Comparison of ENCODE assay signal across 16 cellular contexts in the genomic region with DNA sequence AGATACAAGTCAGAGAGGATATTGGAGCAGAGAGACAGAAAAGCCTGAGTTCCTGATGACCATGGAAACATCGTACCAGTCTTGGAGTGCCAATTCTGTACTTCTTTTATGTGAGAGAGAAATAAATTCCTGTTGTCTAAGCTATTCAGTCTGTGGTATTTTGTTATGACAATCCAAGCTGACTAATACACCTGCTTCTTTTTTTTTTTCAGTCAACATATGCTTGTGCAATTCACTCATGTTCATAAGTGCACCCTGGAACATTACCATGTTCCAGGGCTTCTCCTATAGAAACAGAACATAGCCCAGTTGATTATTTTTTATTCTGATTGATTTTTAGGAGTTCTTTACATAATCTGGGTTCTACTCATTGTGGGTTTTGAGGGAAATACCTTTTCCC. TPM values are rescaled to one million over a fixed set of nuclear protein-coding genes. Genes with fewer than 3 reads are reported as not detected.
DNase-seq lines count a peak whose midpoint lies in the region; ATAC-seq, FAIRE-seq and TF ChIP-seq lines count a peak whose summit lies in the region.
"Had no signal": no experiment of that assay in that cellular context is flagged by ENCODE, and none has a peak within 500 bp of the region (broad histone marks: within the 10 kb centered on the region; RNA-seq: fewer than 3 reads in every experiment).

No MANE protein-coding gene starts in this region.

- no peaks in the 10 kb centered on the region for H3K27me3 Mint-ChIP-seq in activated CD8-positive, alpha-beta memory T cell treated with anti-CD3 and anti-CD28 coated beads, Interleukin-2, amount 10 ng/mL, durations not matched to agents 7 days and 5 days
- H3K27me3 Mint-ChIP-seq: dendritic cell treated with granulocyte-macrophage colony-stimulating factor and Interleukin-4, amounts not matched to agents 40 ng/mL and 50 ng/mL, for 4 days; naive thymus-derived CD8-positive, alpha-beta T cell had no signal

- WGBS in IMR-90 (ENCODE audit: extremely low coverage in 2 of 2, insufficient read length in 1 of 2), 2 experiments, result no CpG with 5 or more reads among the region's 1 CpG
- 65% methylated on average over 1 of the region's 1 CpG for WGBS in esophagus muscularis mucosa
- 52 to 84% (median 82%) methylated on average over 1 of the region's 1 CpG for WGBS in small intestine, 3 donors

- peaks cover 31% of the 10 kb centered on the region for H3K4me1 Mint-ChIP-seq in activated CD8-positive, alpha-beta memory T cell treated with anti-CD3 and anti-CD28 coated beads, Interleukin-2, amount 10 ng/mL, durations not matched to agents 7 days and 5 days

- H3K27me3 ChIP-seq in IMR-90 (ENCODE audit: control insufficient read depth, insufficient read depth, low read length) (no peaks in the 10 kb centered on the region), esophagus muscularis mucosa (no peaks in the 10 kb centered on the region), small intestine (ENCODE audit: control insufficient read depth in 2 of 2, insufficient read depth in 2 of 2, low read length in 2 of 2) (no peaks in the 10 kb centered on the region)
- H3K27me3 ChIP-seq: SJCRH30 had no signal

- H3K4me3 Mint-ChIP-seq in activated CD8-positive, alpha-beta memory T cell treated with anti-CD3 and anti-CD28 coated beads, Interleukin-2, amount 10 ng/mL, durations not matched to agents 7 days and 5 days, result no peak overlapping the region
- H3K4me3 Mint-ChIP-seq: dendritic cell treated with granulocyte-macrophage colony-stimulating factor and Interleukin-4, amounts not matched to agents 40 ng/mL and 50 ng/mL, for 4 days had no signal

- peaks cover 2% of the 10 kb centered on the region for H3K9me3 ChIP-seq in IMR-90 (ENCODE audit: control insufficient read depth, insufficient read depth, low read length)
- no peaks in the 10 kb centered on the region for H3K9me3 ChIP-seq in esophagus muscularis mucosa
- H3K9me3 ChIP-seq in small intestine (ENCODE audit: control insufficient read depth, low read depth), result no peaks in the 10 kb centered on the region
- H3K9me3 ChIP-seq: SJCRH30 had no signal

- H3K9ac ChIP-seq in IMR-90 (ENCODE audit: low read depth, low read length), result no peak overlapping the region

- no peak overlapping the region for H4K5ac ChIP-seq in IMR-90 (ENCODE audit: low read depth, low read length)

- intact Hi-C loops in IMR-90 (cut with micrococcal nuclease), result loop anchor here (2.0 kb wide), 1 partner anchor 281 kb away; no protein-coding TSS in a partner anchor
- intact Hi-C loops in esophagus muscularis mucosa (cut with DNase I), result loop anchor here (2.0 to 5.0 kb wide), 2 partner anchors 135 to 367 kb away; partner anchors contain the start of genes GNPTAB and WASHC3

- no peak overlapping the region for H2BK15ac ChIP-seq in IMR-90 (ENCODE audit: low read depth, low read length)

- no peak overlapping the region for H3K4me3 ChIP-seq in IMR-90 (ENCODE audit: insufficient read depth, low read depth, low read length)
- no peak overlapping the region for H3K4me3 ChIP-seq in esophagus muscularis mucosa
- no peak overlapping the region for H3K4me3 ChIP-seq in small intestine (ENCODE audit: low read depth in 1 of 2, low read length in 2 of 2)

- no peak for TF ChIP-seq EP300 in esophagus muscularis mucosa (IDR thresholded peaks at IDR 0.05)

- ATAC-seq in IMR-90 (ENCODE audit: low read depth) (no peak), HG02588 (IDR thresholded peaks at IDR 0.05; ENCODE audit: unreplicated experiment) (no peak), HG02973 (IDR thresholded peaks at IDR 0.05; ENCODE audit: unreplicated experiment) (no peak)
- ATAC-seq in activated CD8-positive, alpha-beta memory T cell treated with anti-CD3 and anti-CD28 coated beads, Interleukin-2, amount 10 ng/mL, durations not matched to agents 7 days and 5 days, result no peak
- ATAC-seq: naive thymus-derived CD8-positive, alpha-beta T cell; sciatic nerve had no signal

- no peaks in the 10 kb centered on the region for H3K36me3 Mint-ChIP-seq in activated CD8-positive, alpha-beta memory T cell treated with anti-CD3 and anti-CD28 coated beads, Interleukin-2, amount 10 ng/mL, durations not matched to agents 7 days and 5 days

- TF ChIP-seq CTCF in IMR-90 (conservative IDR thresholded peaks at IDR 0.05; ENCODE audit: low read depth, low read length) (no peak), VCaP (conservative IDR thresholded peaks at IDR 0.05) (no peak), esophagus muscularis mucosa (IDR thresholded peaks at IDR 0.05) (no peak)

- H3K9me3 Mint-ChIP-seq in activated CD8-positive, alpha-beta memory T cell treated with anti-CD3 and anti-CD28 coated beads, Interleukin-2, amount 10 ng/mL, durations not matched to agents 7 days and 5 days (ENCODE audit: low read depth), result no peaks in the 10 kb centered on the region
- H3K9me3 Mint-ChIP-seq: activated naive CD4-positive, alpha-beta T cell treated with anti-CD3 and anti-CD28 coated beads, Interleukin-2, amount 50 U/mL, for 72 hours; dendritic cell treated with granulocyte-macrophage colony-stimulating factor and Interleukin-4, amounts not matched to agents 40 ng/mL and 50 ng/mL, for 4 days; naive thymus-derived CD8-positive, alpha-beta T cell had no signal

- no peak overlapping the region for H3K23ac ChIP-seq in IMR-90 (ENCODE audit: low read depth, low read length)

- POLR2A ChIA-PET in IMR-90 (lab: Charles Lee; ENCODE audit: unreplicated experiment), result no interaction called here

- H2BK20ac ChIP-seq in IMR-90 (ENCODE audit: low read depth, low read length), result no peak overlapping the region

- no peak overlapping the region for H2BK5ac ChIP-seq in IMR-90 (ENCODE audit: low read depth, low read length, poor library complexity, severe bottlenecking)

- peaks cover 3 to 5% of the 10 kb centered on the region in 2 experiments; a peak in 2 of 4 replicates for H3K79me1 ChIP-seq in IMR-90 (ENCODE audit: low read depth in 1 of 2, low read length in 2 of 2)

- H2AK5ac ChIP-seq in IMR-90 (ENCODE audit: low read depth, low read length), result no peak overlapping the region

- no peak overlapping the region for H4K91ac ChIP-seq in IMR-90 (ENCODE audit: insufficient read depth, low read depth, low read length)

- H4K8ac ChIP-seq in IMR-90 (ENCODE audit: low read depth in 2 of 2, low read length in 2 of 2), result no peak overlapping the region

- in situ Hi-C loops in IMR-90 (cut with MboI; ENCODE audit: low sequenced_read_pairs), result no loop called here

- no peak overlapping the region for H3K27ac Mint-ChIP-seq in activated CD8-positive, alpha-beta memory T cell treated with anti-CD3 and anti-CD28 coated beads, Interleukin-2, amount 10 ng/mL, durations not matched to agents 7 days and 5 days
- H3K27ac Mint-ChIP-seq: activated naive CD4-positive, alpha-beta T cell treated with anti-CD3 and anti-CD28 coated beads, Interleukin-2, amount 50 U/mL, for 72 hours had no signal

- BruUV-seq in IMR-90 (replicated peaks; lab: Mats Ljungman, UMichigan), result no TSS peak

- peak; percentile 59 for DNase-seq in IMR-90
- DNase-seq in esophagus muscularis mucosa (ENCODE audit: extremely low spot score), result no peak
- peak; percentile 47 for DNase-seq in small intestine
- DNase-seq in activated CD8-positive, alpha-beta memory T cell treated with anti-CD3 and anti-CD28 coated beads, Interleukin-2, amount 10 ng/mL, durations not matched to agents 7 days and 5 days, result no peak
- DNase-seq: naive thymus-derived CD8-positive, alpha-beta T cell; NCI-H1694 treated with DMSO at 0.1 percent for 48 hours; NCI-H748 treated with DMSO at 0.1 percent for 48 hours; SJCRH30 had no signal

- H3K36me3 ChIP-seq in IMR-90 (ENCODE audit: control insufficient read depth, insufficient read depth, low read length) (no peaks in the 10 kb centered on the region), esophagus muscularis mucosa (no peaks in the 10 kb centered on the region), small intestine (ENCODE audit: control insufficient read depth in 2 of 2, insufficient read depth in 2 of 2, low read length in 2 of 2) (no peaks in the 10 kb centered on the region)
- H3K36me3 ChIP-seq: SJCRH30 had no signal

- H3K4ac ChIP-seq in IMR-90 (ENCODE audit: low read depth, low read length), result no peak overlapping the region

- no peak for TF ChIP-seq RAD21 in IMR-90 (IDR thresholded peaks at IDR 0.05; ENCODE audit: low read length)

- H3K4me2 ChIP-seq in IMR-90 (ENCODE audit: low read depth, low read length), result no peak overlapping the region

- H2AK9ac ChIP-seq in IMR-90 (replicated peaks; ENCODE audit: low read depth, low read length, poor library complexity), result no peak overlapping the region

- no peak overlapping the region for H2BK120ac ChIP-seq in IMR-90 (ENCODE audit: low read depth, low read length)

- H2AFZ ChIP-seq in IMR-90 (replicated peaks; ENCODE audit: low read length, poor library complexity), result no peak overlapping the region

- no peaks in the 10 kb centered on the region for H4K20me1 ChIP-seq in IMR-90 (ENCODE audit: insufficient read depth, low read length)

- H3K56ac ChIP-seq in IMR-90 (ENCODE audit: extremely low read depth, insufficient read depth, low read length), result no peak overlapping the region

- dilution Hi-C loops in IMR-90 (cut with HindIII; ENCODE audit: low sequenced_read_pairs, unreplicated experiment), result no loop called here

- TF ChIP-seq POLR2A in IMR-90 (IDR thresholded peaks at IDR 0.05; ENCODE audit: low read depth, low read length) (no peak), esophagus muscularis mucosa (IDR thresholded peaks at IDR 0.05; ENCODE audit: low read depth) (no peak)

- H3K4me1 ChIP-seq in IMR-90 (ENCODE audit: control insufficient read depth, insufficient read depth, low read length) (peaks cover 7% of the 10 kb centered on the region), esophagus muscularis mucosa (peaks cover 34 to 44% (median 40%) of the 10 kb centered on the region in 4 donors), small intestine (ENCODE audit: control insufficient read depth in 2 of 2, insufficient read depth in 1 of 2, low read depth in 1 of 2, low read length in 1 of 2) (peaks cover 2 to 7% of the 10 kb centered on the region in 2 donors)
- H3K4me1 ChIP-seq: SJCRH30 had no signal

- no peak overlapping the region for H3K14ac ChIP-seq in IMR-90 (replicated peaks; ENCODE audit: low read depth, low read length)

- H3K27ac ChIP-seq in IMR-90 (ENCODE audit: insufficient read depth, low read length), result no peak overlapping the region
- H3K27ac ChIP-seq in VCaP, result peak overlapping the region; percentile 98
- H3K27ac ChIP-seq in esophagus muscularis mucosa (replicated peaks in 1 of 4), result peak overlapping the region; percentile 89 to 97 (median 96)
- H3K27ac ChIP-seq in small intestine (ENCODE audit: low read depth in 1 of 2, low read length in 1 of 2), result peak overlapping the region in 1 of 2 donors; percentile 67
- H3K27ac ChIP-seq: SJCRH30 had no signal

- CTCF ChIA-PET in IMR-90 (lab: Yijun Ruan, JAX), result no interaction called here
- CTCF ChIA-PET in activated CD8-positive, alpha-beta memory T cell treated with anti-CD3 and anti-CD28 coated beads, Interleukin-2, amount 10 ng/mL, durations not matched to agents 7 days and 5 days (lab: Charles Lee), result no interaction called here

- no peaks in the 10 kb centered on the region for H3K9me1 ChIP-seq in IMR-90 (ENCODE audit: insufficient read depth, low read length)

- H3K18ac ChIP-seq in IMR-90 (ENCODE audit: low read depth, low read length), result no peak overlapping the region

- FAIRE-seq in small intestine (lab: Jason Lieb, UNC), result no peak
- FAIRE-seq: frontal cortex, keratinocyte had no signal

RNA-seq across cellular contexts. Expression of gene CHPT1, which starts 1.7 kb away (rescaled TPM):
- 8.1 and 18.6 TPM in 2 replicates for total RNA-seq in IMR-90 (2012; rRNA removed)
- polyA plus RNA-seq in IMR-90 (2012; rRNA removed), result 11.4 and 11.7 TPM in 2 replicates
- polyA plus RNA-seq in IMR-90 (2012; cell fraction: cytosol; rRNA removed), result 2.1 and 10.0 TPM in 2 replicates
- polyA plus RNA-seq in IMR-90 (2012; cell fraction: nucleus; rRNA removed; ENCODE audit: low replicate concordance), result 6.9 and 8.3 TPM in 2 replicates
- total RNA-seq in esophagus muscularis mucosa, result 100 to 1,000 TPM in 1 of 4 donors, 10 to 100 TPM in 3; 57.5 to 180 (median 83.8) TPM
- polyA plus RNA-seq in small intestine, result 100 to 1,000 TPM in 2 of 3 donors, 10 to 100 TPM in 1; 81.9 to 154 (median 106) TPM
- 10 to 100 TPM; 14.3 to 20.8 TPM for total RNA-seq in activated CD8-positive, alpha-beta memory T cell treated with anti-CD3 and anti-CD28 coated beads, Interleukin-2, amount 10 ng/mL, durations not matched to agents 7 days and 5 days

RNA-seq across cellular contexts. Expression of gene SYCP3, which starts 43.6 kb away (rescaled TPM):
- under 0.01 TPM in 1 of 2 replicates, not detected in the other for total RNA-seq in IMR-90 (2012; rRNA removed)
- polyA plus RNA-seq in IMR-90 (2012; rRNA removed), result 0.07 TPM in 1 of 2 replicates, not detected in the other
- polyA plus RNA-seq in IMR-90 (2012; cell fraction: cytosol; rRNA removed), result not detected in 2 replicates
- 0.10 TPM in 1 of 2 replicates, not detected in the other for polyA plus RNA-seq in IMR-90 (2012; cell fraction: nucleus; rRNA removed; ENCODE audit: low replicate concordance)
- total RNA-seq in esophagus muscularis mucosa, result not detected
- polyA plus RNA-seq in small intestine, result under 1 TPM in 1 of 3 donors, not detected in 2; 0.13 TPM
- 1 to 10 TPM in 1 of 2 experiments, under 1 TPM in 1; 0.93 to 2.0 TPM for total RNA-seq in activated CD8-positive, alpha-beta memory T cell treated with anti-CD3 and anti-CD28 coated beads, Interleukin-2, amount 10 ng/mL, durations not matched to agents 7 days and 5 days
- total RNA-seq: sciatic nerve had no signal

Comparison
In these comparisons a context has a peak if more than half of its experiments do, and no peak if none do; other contexts are left out.
1. DNase-seq: peak in IMR-90 (single experiment) and small intestine (single experiment); none in esophagus muscularis mucosa (single experiment) and activated CD8-positive, alpha-beta memory T cell treated with anti-CD3 and anti-CD28 coated beads, Interleukin-2, amount 10 ng/mL, durations not matched to agents 7 days and 5 days (single experiment).